Comparison of ENCODE assay signal across 8 cellular contexts in genomic region chr2:237696471-237696870, GRCh38.
DNase-seq lines count a peak whose midpoint lies in the region; ATAC-seq lines count a peak whose summit lies in the region.

No MANE protein-coding gene starts in this region.

- no peaks in the 10 kb centered on the region for H3K27me3 Mint-ChIP-seq in dendritic cell treated with granulocyte-macrophage colony-stimulating factor and Interleukin-4, amounts not matched to agents 40 ng/mL and 50 ng/mL, for 4 days
- no peaks in the 10 kb centered on the region for H3K27me3 Mint-ChIP-seq in stimulated activated memory B cell treated with anti-CD40 and anti-IgM and Interleukin-4, amounts not matched to agents 10 μg/mL and 1 μg/mL and 100 μg/mL, for 72 hours

- ATAC-seq in GM19438 (IDR thresholded peaks at IDR 0.05; ENCODE audit: low read depth, unreplicated experiment) (peak; percentile 21), HG03571 (IDR thresholded peaks at IDR 0.05; ENCODE audit: unreplicated experiment) (peak; percentile 32)
- ATAC-seq in stimulated activated memory B cell treated with anti-CD40 and anti-IgM and Interleukin-4, amounts not matched to agents 10 μg/mL and 1 μg/mL and 100 μg/mL, for 72 hours: peak; percentile 14

- no peak for DNase-seq in GF-D8 (lab: John Stamatoyannopoulos, UW)
- no peak for DNase-seq in pons (ENCODE audit: low spot score)
- DNase-seq in AML-193 (lab: John Stamatoyannopoulos, UW): no peak
- DNase-seq in DMS53 (lab: John Stamatoyannopoulos, UW): no peak

- peaks cover 82% of the 10 kb centered on the region for H3K36me3 Mint-ChIP-seq in dendritic cell treated with granulocyte-macrophage colony-stimulating factor and Interleukin-4, amounts not matched to agents 40 ng/mL and 50 ng/mL, for 4 days (ENCODE audit: low read depth)
- peaks cover 21% of the 10 kb centered on the region for H3K36me3 Mint-ChIP-seq in stimulated activated memory B cell treated with anti-CD40 and anti-IgM and Interleukin-4, amounts not matched to agents 10 μg/mL and 1 μg/mL and 100 μg/mL, for 72 hours

- peak overlapping the region; percentile 93 for H3K27ac Mint-ChIP-seq in dendritic cell treated with granulocyte-macrophage colony-stimulating factor and Interleukin-4, amounts not matched to agents 40 ng/mL and 50 ng/mL, for 4 days
- peak overlapping the region; percentile 95 for H3K27ac Mint-ChIP-seq in stimulated activated memory B cell treated with anti-CD40 and anti-IgM and Interleukin-4, amounts not matched to agents 10 μg/mL and 1 μg/mL and 100 μg/mL, for 72 hours

- intact Hi-C loops in dendritic cell treated with granulocyte-macrophage colony-stimulating factor and Interleukin-4, amounts not matched to agents 40 ng/mL and 50 ng/mL, for 4 days (cut with micrococcal nuclease): loop anchor here (1.0 kb wide), 1 partner anchor 8 kb away; no protein-coding TSS in a partner anchor

- peaks cover 82% of the 10 kb centered on the region for H3K4me1 Mint-ChIP-seq in dendritic cell treated with granulocyte-macrophage colony-stimulating factor and Interleukin-4, amounts not matched to agents 40 ng/mL and 50 ng/mL, for 4 days (ENCODE audit: low read depth)
- H3K4me1 Mint-ChIP-seq in stimulated activated memory B cell treated with anti-CD40 and anti-IgM and Interleukin-4, amounts not matched to agents 10 μg/mL and 1 μg/mL and 100 μg/mL, for 72 hours: peaks cover 85% of the 10 kb centered on the region

- H3K9me3 Mint-ChIP-seq in dendritic cell treated with granulocyte-macrophage colony-stimulating factor and Interleukin-4, amounts not matched to agents 40 ng/mL and 50 ng/mL, for 4 days: no peaks in the 10 kb centered on the region
- no peaks in the 10 kb centered on the region for H3K9me3 Mint-ChIP-seq in stimulated activated memory B cell treated with anti-CD40 and anti-IgM and Interleukin-4, amounts not matched to agents 10 μg/mL and 1 μg/mL and 100 μg/mL, for 72 hours

- H3K4me3 Mint-ChIP-seq in dendritic cell treated with granulocyte-macrophage colony-stimulating factor and Interleukin-4, amounts not matched to agents 40 ng/mL and 50 ng/mL, for 4 days: peak overlapping the region; percentile 71
- peak overlapping the region; percentile 98 for H3K4me3 Mint-ChIP-seq in stimulated activated memory B cell treated with anti-CD40 and anti-IgM and Interleukin-4, amounts not matched to agents 10 μg/mL and 1 μg/mL and 100 μg/mL, for 72 hours
